16 cellular contexts compared by ENCODE assay signal in genomic region chr7:155584261-155584660, GRCh38. TPM values are rescaled to one million over a fixed set of nuclear protein-coding genes. Genes with fewer than 3 reads are reported as not detected.
A peak's percentile ranks its signal among the peaks of the same experiment; 100 is the strongest.
DNase-seq lines count a peak whose midpoint lies in the region; ATAC-seq and TF ChIP-seq lines count a peak whose summit lies in the region.
"Had no signal": no experiment of that assay in that cellular context is flagged by ENCODE, and none has a peak within 500 bp of the region (broad histone marks: within the 10 kb centered on the region; RNA-seq: fewer than 3 reads in every experiment).

No MANE protein-coding gene starts in this region.

- H3K9me3 ChIP-seq in SK-N-SH (no peaks in the 10 kb centered on the region), endodermal cell (ENCODE audit: control insufficient read depth, low read length) (no peaks in the 10 kb centered on the region), neutrophil (no peaks in the 10 kb centered on the region)
- H3K9me3 ChIP-seq: BLaER1, HAP-1 had no signal

- TF ChIP-seq RAD21 in SK-N-SH (IDR thresholded peaks at IDR 0.05; ENCODE audit: low read length): no peak

- H3K4me1 ChIP-seq in SK-N-SH (ENCODE audit: control insufficient read depth in 1 of 2, insufficient read depth in 2 of 2, low read depth in 1 of 2, low read length in 1 of 2) (peaks cover 0 to 14% of the 10 kb centered on the region in 2 experiments; a peak in 1 of 4 replicates), endodermal cell (ENCODE audit: control insufficient read depth, insufficient read depth, low read length) (no peaks in the 10 kb centered on the region), neutrophil (ENCODE audit: control insufficient read depth in 1 of 2, insufficient read depth in 1 of 2, low read depth in 1 of 2, low read length in 1 of 2) (peaks cover 52 to 53% of the 10 kb centered on the region in 2 experiments)
- H3K4me1 ChIP-seq: HAP-1 had no signal

- in situ Hi-C loops in ACHN (cut with HindIII; ENCODE audit: low pct_ligation_motif_present, low pct_unique_long_range_greater_than_20kb, low sequenced_read_pairs): loop anchor here (25.0 kb wide), 1 partner anchor 153 kb away; no protein-coding TSS in a partner anchor

- H3F3A ChIP-seq in SK-N-SH (replicated peaks; ENCODE audit: insufficient read depth): no peaks in the 10 kb centered on the region

- H3K9me3 Mint-ChIP-seq in endodermal cell: no peaks in the 10 kb centered on the region
- H3K9me3 Mint-ChIP-seq: CD4-positive, CD25-positive, alpha-beta regulatory T cell had no signal

- H3K36me3 Mint-ChIP-seq in endodermal cell (ENCODE audit: low read depth): no peaks in the 10 kb centered on the region
- H3K36me3 Mint-ChIP-seq: CD4-positive, CD25-positive, alpha-beta regulatory T cell had no signal

- no peak overlapping the region for H3K4me3 Mint-ChIP-seq in endodermal cell
- H3K4me3 Mint-ChIP-seq: CD4-positive, CD25-positive, alpha-beta regulatory T cell had no signal

- peak overlapping the region; percentile 27; the same call in 1 of the 2 replicates for H3K4me2 ChIP-seq in SK-N-SH
- H3K4me2 ChIP-seq: BLaER1 had no signal

- H3K4me1 Mint-ChIP-seq in endodermal cell: peaks cover 3% of the 10 kb centered on the region
- H3K4me1 Mint-ChIP-seq: CD4-positive, CD25-positive, alpha-beta regulatory T cell had no signal

- H3K4me3 ChIP-seq in SK-N-SH (ENCODE audit: low read depth in 2 of 2, low read length in 1 of 2) (no peak overlapping the region), endodermal cell (ENCODE audit: low read length) (no peak overlapping the region), neutrophil (ENCODE audit: low read depth in 1 of 2, low read length in 1 of 2) (no peak overlapping the region)
- H3K4me3 ChIP-seq: BLaER1, HAP-1 had no signal

- H3K36me3 ChIP-seq in SK-N-SH (replicated peaks in 1 of 2; ENCODE audit: control insufficient read depth in 1 of 2, insufficient read depth in 2 of 2, low read length in 1 of 2) (no peaks in the 10 kb centered on the region), endodermal cell (ENCODE audit: control insufficient read depth, insufficient read depth, low read length) (no peaks in the 10 kb centered on the region), neutrophil (no peaks in the 10 kb centered on the region)
- H3K36me3 ChIP-seq: BLaER1, HAP-1 had no signal

- H3K79me2 ChIP-seq in SK-N-SH (ENCODE audit: insufficient read depth): no peaks in the 10 kb centered on the region

- H3K27me3 Mint-ChIP-seq in endodermal cell (ENCODE audit: insufficient read depth): peaks cover 16% of the 10 kb centered on the region

- 41% methylated on average over 5 of the region's 7 CpGs for WGBS in SK-N-SH (ENCODE audit: low lambda C conversion rate)
- WGBS in endodermal cell (ENCODE audit: insufficient coverage in 1 of 2, insufficient read length in 1 of 2), 2 experiments: 91% methylated on average over 5 to 7 of the region's 7 CpGs

- DNase-seq in SK-N-SH: no peak
- DNase-seq in endodermal cell: peak; percentile 35
- no peak for DNase-seq in activated T-cell treated with anti-CD3 and anti-CD28 coated beads for 4 hours
- DNase-seq in ACHN: no peak
- DNase-seq: AML-193; CD4-positive, CD25-positive, alpha-beta regulatory T cell; DMS53; GF-D8 had no signal

- TF ChIP-seq CTCF in SK-N-SH (IDR thresholded peaks at IDR 0.05) (no peak), endodermal cell (conservative IDR thresholded peaks at IDR 0.05) (no peak), neutrophil (IDR thresholded peaks at IDR 0.05) (no peak)

- H3K27ac Mint-ChIP-seq in endodermal cell: no peak overlapping the region
- H3K27ac Mint-ChIP-seq: CD4-positive, CD25-positive, alpha-beta regulatory T cell had no signal

- H4K20me1 ChIP-seq in SK-N-SH (ENCODE audit: insufficient read depth): no peaks in the 10 kb centered on the region
- H4K20me1 ChIP-seq: BLaER1 had no signal

- H3K27me3 ChIP-seq in SK-N-SH (ENCODE audit: insufficient read depth) (peaks cover 81% of the 10 kb centered on the region), endodermal cell (ENCODE audit: control insufficient read depth, insufficient read depth, low read length, poor library complexity, severe bottlenecking) (peaks cover 12% of the 10 kb centered on the region), neutrophil (no peaks in the 10 kb centered on the region)
- H3K27me3 ChIP-seq: BLaER1 had no signal

- POLR2A ChIA-PET in SK-N-SH (lab: Yijun Ruan, JAX): no interaction called here

- TF ChIP-seq EP300 in SK-N-SH (IDR thresholded peaks at IDR 0.05; ENCODE audit: borderline replicate concordance in 1 of 2, low read depth in 1 of 2, low read length in 1 of 2): no peak

- H3K9me2 ChIP-seq in SK-N-SH: no peaks in the 10 kb centered on the region

- no peak overlapping the region for H3K27ac ChIP-seq in SK-N-SH (ENCODE audit: low read depth in 2 of 2, low read length in 1 of 2)
- no peak overlapping the region for H3K27ac ChIP-seq in endodermal cell (ENCODE audit: low read depth, low read length)
- H3K27ac ChIP-seq in neutrophil: peak overlapping the region; percentile 96
- H3K27ac ChIP-seq: 22Rv1, BLaER1 had no signal

- H2AFZ ChIP-seq in SK-N-SH (ENCODE audit: low read depth): no peak overlapping the region

- H3K9ac ChIP-seq in SK-N-SH: no peak overlapping the region
- no peak overlapping the region for H3K9ac ChIP-seq in endodermal cell (ENCODE audit: extremely low read depth, low read length, poor library complexity, severe bottlenecking)
- H3K9ac ChIP-seq: BLaER1 had no signal

- ATAC-seq in SK-N-SH treated with all-trans-retinoic acid at 6 μM for 48 hours (no peak), HG03432 (IDR thresholded peaks at IDR 0.05; ENCODE audit: unreplicated experiment) (no peak)

- CTCF ChIA-PET in SK-N-SH (lab: Yijun Ruan, JAX): interaction anchor here (0.7 to 8.2 kb wide), 9 partner anchors 14 to 516 kb away, joined by 3 to 117 read pairs (median 3); no protein-coding TSS in a partner anchor

TF ChIP-seq in SK-N-SH, 30 proteins besides CTCF, POLR2A, EP300 and RAD21:
- TF ChIP-seq PBX3 (IDR thresholded peaks at IDR 0.05) (no peak), SMC3 (IDR thresholded peaks at IDR 0.05; ENCODE audit: low read depth, low read length) (no peak), IRF3 (IDR thresholded peaks at IDR 0.05; ENCODE audit: low read depth, low read length) (no peak), RXRA (IDR thresholded peaks at IDR 0.05; ENCODE audit: borderline replicate concordance, low read depth) (no peak), FOSL2 (IDR thresholded peaks at IDR 0.05; ENCODE audit: borderline replicate concordance, low read depth) (no peak), YY1 (IDR thresholded peaks at IDR 0.05; ENCODE audit: low read depth) (no peak), NFIC (IDR thresholded peaks at IDR 0.05; ENCODE audit: borderline replicate concordance) (no peak)

TF ChIP-seq in SK-N-SH treated with all-trans-retinoic acid at 6 μM for 48 hours, 23 proteins besides CTCF, POLR2A, EP300 and RAD21 (continues in another document):
- no peak for TF ChIP-seq GLIS3 (CRISPR knock-in tag; IDR thresholded peaks at IDR 0.05)
- TF ChIP-seq CSRNP3 (CRISPR knock-in tag; IDR thresholded peaks at IDR 0.05): no peak
- TF ChIP-seq CSDC2 (CRISPR knock-in tag; IDR thresholded peaks at IDR 0.05): no peak
- TF ChIP-seq PPARA (CRISPR knock-in tag; IDR thresholded peaks at IDR 0.05; ENCODE audit: borderline replicate concordance): no peak
- no peak for TF ChIP-seq SNAI2 (CRISPR knock-in tag; IDR thresholded peaks at IDR 0.05)
- no peak for TF ChIP-seq ARNTL (CRISPR knock-in tag; IDR thresholded peaks at IDR 0.05; ENCODE audit: borderline replicate concordance, low read depth)
- TF ChIP-seq TCF4 (CRISPR knock-in tag; IDR thresholded peaks at IDR 0.05; ENCODE audit: borderline replicate concordance): no peak
- TF ChIP-seq ESRRG (CRISPR knock-in tag; IDR thresholded peaks at IDR 0.05): no peak
- no peak for TF ChIP-seq ZFP3 (CRISPR knock-in tag; IDR thresholded peaks at IDR 0.05)
- TF ChIP-seq PATZ1 (CRISPR knock-in tag; IDR thresholded peaks at IDR 0.05; ENCODE audit: borderline replicate concordance): no peak
- TF ChIP-seq TOX (CRISPR knock-in tag; IDR thresholded peaks at IDR 0.05; ENCODE audit: borderline replicate concordance): no peak
- TF ChIP-seq ZNF70 (CRISPR knock-in tag; IDR thresholded peaks at IDR 0.05): no peak
- no peak for TF ChIP-seq OSR1 (CRISPR knock-in tag; IDR thresholded peaks at IDR 0.05)
- no peak for TF ChIP-seq ZC3H10 (CRISPR knock-in tag; IDR thresholded peaks at IDR 0.05)

RNA-seq across cellular contexts. Expression of gene CNPY1, which starts 37.9 kb away (rescaled TPM):
- not detected in 2 replicates for polyA plus RNA-seq in SK-N-SH (2012; rRNA removed)
- polyA plus RNA-seq in SK-N-SH (2012; cell fraction: cytosol; rRNA removed): not detected in 2 replicates
- not detected in 2 replicates for polyA plus RNA-seq in SK-N-SH (2012; cell fraction: nucleus; rRNA removed)
- total RNA-seq in endodermal cell: under 1 TPM in 1 of 2 donors, not detected in 1; 0.33 TPM
- 18.5 TPM for polyA plus RNA-seq in endodermal cell (2013, experiment 1 of 2)
- 22.2 TPM for polyA plus RNA-seq in endodermal cell (2013, experiment 2 of 2)
- total RNA-seq: A673; CD4-positive, CD25-positive, alpha-beta regulatory T cell; H1 had no signal
- polyA plus RNA-seq: CD4-positive, CD25-positive, alpha-beta regulatory T cell; H1 had no signal
